10 cellular contexts compared by ENCODE assay signal in the genomic region with DNA sequence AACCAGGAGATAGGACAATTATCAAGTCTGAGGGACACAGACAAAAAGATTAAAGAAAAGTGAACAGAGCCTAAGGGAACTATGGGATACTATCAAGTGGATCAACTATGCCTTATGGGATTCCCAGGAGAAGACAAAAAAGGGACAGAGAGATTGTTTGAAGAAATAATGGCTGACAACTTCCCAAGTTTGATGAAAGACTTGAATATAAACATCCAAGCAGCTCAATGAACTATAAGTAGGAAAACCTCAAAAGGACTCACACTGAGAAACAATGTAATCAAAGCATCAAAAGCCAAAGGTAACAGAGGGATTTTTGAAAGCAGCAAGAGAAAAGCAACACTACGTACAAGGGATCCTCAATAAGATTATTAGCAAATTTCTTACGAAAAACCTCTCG.
"Had no signal": no experiment of that assay in that cellular context is flagged by ENCODE, and none has a peak within 500 bp of the region (broad histone marks: within the 10 kb centered on the region; RNA-seq: fewer than 3 reads in every experiment).

No MANE protein-coding gene starts in this region.

- ATAC-seq: HepG2 had no signal

- FAIRE-seq: H54, HepG2 had no signal

- H3K9ac ChIP-seq: GM23248 had no signal

- H3K4me3 ChIP-seq: GM23248 had no signal

- H3K27ac Mint-ChIP-seq: H9, HFFc6, IgD-negative memory B cell had no signal

- H3K4me3 Mint-ChIP-seq: H9, HFFc6, IgD-negative memory B cell had no signal

- H3K27ac ChIP-seq: GM23248, HL-60 had no signal

- DNase-seq: GM23248, GOT3, H9, HCEC 1CT, HFFc6, KBM-7 had no signal

- H3K9me3 Mint-ChIP-seq: HFFc6 had no signal

- H2AFZ ChIP-seq: GM23248 had no signal

- H3K27me3 Mint-ChIP-seq: IgD-negative memory B cell had no signal
